22 cellular contexts compared by ENCODE assay signal in the genomic region with DNA sequence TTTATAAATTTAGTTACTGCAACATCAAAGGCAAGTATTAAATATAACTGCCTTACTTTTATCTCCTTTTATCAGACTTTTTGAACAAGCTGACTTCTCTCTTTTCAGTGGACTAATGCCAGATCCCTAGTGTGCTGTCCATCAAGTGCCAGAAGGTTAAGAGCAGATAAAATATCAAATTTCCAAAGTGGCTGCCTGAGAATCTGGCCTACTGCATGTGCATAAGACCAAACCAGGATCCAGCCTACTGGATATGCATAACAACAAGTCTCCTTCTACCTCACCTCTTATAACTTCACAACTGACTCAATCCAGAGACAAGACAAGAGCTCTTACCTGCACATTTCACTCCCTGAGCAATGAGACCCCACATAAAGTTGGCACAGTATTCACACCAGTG. TPM values are rescaled to one million over a fixed set of nuclear protein-coding genes. Genes with fewer than 3 reads are reported as not detected.
"Had no signal": no experiment of that assay in that cellular context is flagged by ENCODE, and none has a peak within 500 bp of the region (broad histone marks: within the 10 kb centered on the region; RNA-seq: fewer than 3 reads in every experiment).

No MANE protein-coding gene starts in this region.

- H3K36me3 ChIP-seq: left lung, prostate gland, vagina had no signal

- H3K27ac Mint-ChIP-seq: activated naive CD4-positive, alpha-beta T cell treated with anti-CD3 and anti-CD28 coated beads, Interleukin-2, amount 10 ng/mL, durations not matched to agents 7 days and 5 days; activated T-helper 17 cell treated with anti-CD3 and anti-CD28 coated beads, Interleukin-2, amount 50 U/mL, for 72 hours; endodermal cell; T-helper 2 cell treated with Interferon-gamma antibody and Interleukin-4, amounts not matched to agents 5 μg/mL and 100 μg/mL, for 36 hours had no signal

- H3K27ac ChIP-seq: left lung, prostate gland, tibial nerve, vagina had no signal

- H3K36me3 Mint-ChIP-seq: activated naive CD4-positive, alpha-beta T cell treated with anti-CD3 and anti-CD28 coated beads, Interleukin-2, amount 10 ng/mL, durations not matched to agents 7 days and 5 days had no signal

- DNase-seq: activated CD4-positive, alpha-beta T cell treated with anti-CD3 and anti-CD28 coated beads, Interleukin-2, amount 50 U/mL, for 48 hours; activated naive CD4-positive, alpha-beta T cell treated with anti-CD3 and anti-CD28 coated beads, Interleukin-2, amount 10 ng/mL, durations not matched to agents 7 days and 5 days; dorsolateral prefrontal cortex; endodermal cell; hippocampal formation; left lung; mesendoderm; right cardiac atrium; small intestine; stimulated activated CD4-positive, alpha-beta T cell treated with anti-CD3 and anti-CD28 coated beads, Interleukin-4, amount 100 ng/mL, for 4 hours; stimulated activated CD8-positive, alpha-beta memory T cell treated with anti-CD3 and anti-CD28 coated beads, Interleukin-4, amount 100 ng/mL, for 48 hours; stimulated activated naive CD4-positive, alpha-beta T cell treated with Interleukin-2 at 50 U/mL for 16 hours; substantia nigra had no signal

- H3K27me3 Mint-ChIP-seq: activated T-helper 17 cell treated with anti-CD3 and anti-CD28 coated beads, Interleukin-2, amount 50 U/mL, for 72 hours had no signal

- ATAC-seq: activated T-helper 17 cell treated with anti-CD3 and anti-CD28 coated beads, Interleukin-2, amount 50 U/mL, for 72 hours; left lung; right cardiac atrium had no signal

- H3K9me3 ChIP-seq: left lung, prostate gland, tibial nerve, vagina had no signal

- H3K4me3 Mint-ChIP-seq: activated naive CD4-positive, alpha-beta T cell treated with anti-CD3 and anti-CD28 coated beads, Interleukin-2, amount 10 ng/mL, durations not matched to agents 7 days and 5 days; activated T-helper 17 cell treated with anti-CD3 and anti-CD28 coated beads, Interleukin-2, amount 50 U/mL, for 72 hours; endodermal cell; T-helper 2 cell treated with Interferon-gamma antibody and Interleukin-4, amounts not matched to agents 5 μg/mL and 100 μg/mL, for 36 hours had no signal

- H3K27me3 ChIP-seq: dorsolateral prefrontal cortex, left lung, tibial nerve, vagina had no signal

- H3K4me3 ChIP-seq: left lung, prostate gland, tibial nerve, vagina had no signal

- H3K4me1 Mint-ChIP-seq: activated naive CD4-positive, alpha-beta T cell treated with anti-CD3 and anti-CD28 coated beads, Interleukin-2, amount 10 ng/mL, durations not matched to agents 7 days and 5 days; activated T-helper 17 cell treated with anti-CD3 and anti-CD28 coated beads, Interleukin-2, amount 50 U/mL, for 72 hours had no signal

- H3K9me3 Mint-ChIP-seq: activated naive CD4-positive, alpha-beta T cell treated with anti-CD3 and anti-CD28 coated beads, Interleukin-2, amount 10 ng/mL, durations not matched to agents 7 days and 5 days; activated T-helper 17 cell treated with anti-CD3 and anti-CD28 coated beads, Interleukin-2, amount 50 U/mL, for 72 hours; T-helper 2 cell treated with Interferon-gamma antibody and Interleukin-4, amounts not matched to agents 5 μg/mL and 100 μg/mL, for 36 hours had no signal

RNA-seq across cellular contexts. Expression of gene CHRNA1, which starts 59.8 kb away (rescaled TPM):
- total RNA-seq: endodermal cell, epithelial cell of proximal tubule, left lung, omental fat pad, tibial nerve, vagina had no signal
- polyA plus RNA-seq: keratinocyte, neural cell had no signal
